1 cellular context compared by ENCODE assay signal in genomic region chr14:54398028-54398368, GRCh38.
TF ChIP-seq lines count a peak whose summit lies in the region.

No MANE protein-coding gene starts in this region.

TF ChIP-seq in H1, 55 proteins besides CTCF, POLR2A, EP300 and RAD21:
- no peak for TF ChIP-seq YY1 (IDR thresholded peaks at IDR 0.05; ENCODE audit: low read depth, low read length)
- TF ChIP-seq CTBP2 (IDR thresholded peaks at IDR 0.05; ENCODE audit: borderline replicate concordance, insufficient read depth, insufficient read length, low read length): no peak
- TF ChIP-seq TEAD4 (IDR thresholded peaks at IDR 0.05; ENCODE audit: low read depth, low read length): no peak
- TF ChIP-seq RNF2 (IDR thresholded peaks at IDR 0.05; ENCODE audit: borderline replicate concordance, low read depth, low read length, missing control alignments, poor library complexity, severe bottlenecking): no peak
- TF ChIP-seq SP1 (IDR thresholded peaks at IDR 0.05; ENCODE audit: low read depth, low read length): no peak
- TF ChIP-seq SIN3A (conservative IDR thresholded peaks at IDR 0.05 in 1 of 2, IDR thresholded peaks at IDR 0.05 in 1 of 2; ENCODE audit: low read depth in 1 of 2, low read length in 2 of 2): no peak
- TF ChIP-seq, protein P1, sequence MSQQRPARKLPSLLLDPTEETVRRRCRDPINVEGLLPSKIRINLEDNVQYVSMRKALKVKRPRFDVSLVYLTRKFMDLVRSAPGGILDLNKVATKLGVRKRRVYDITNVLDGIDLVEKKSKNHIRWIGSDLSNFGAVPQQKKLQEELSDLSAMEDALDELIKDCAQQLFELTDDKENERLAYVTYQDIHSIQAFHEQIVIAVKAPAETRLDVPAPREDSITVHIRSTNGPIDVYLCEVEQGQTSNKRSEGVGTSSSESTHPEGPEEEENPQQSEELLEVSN (IDR thresholded peaks at IDR 0.05): no peak
